Comparison of ENCODE assay signal across 2 cellular contexts in genomic region chr19:51490676-51491075, GRCh38.
TF ChIP-seq lines count a peak whose summit lies in the region.

No MANE protein-coding gene starts in this region.

TF ChIP-seq in WTC11, 78 proteins besides CTCF, POLR2A, EP300 and RAD21 (continued from another document):
- TF ChIP-seq FOXP4 (CRISPR knock-in tag; IDR thresholded peaks at IDR 0.05), result no peak
- TF ChIP-seq ERG (CRISPR knock-in tag; IDR thresholded peaks at IDR 0.05), result no peak
- no peak for TF ChIP-seq CREB1 (CRISPR knock-in tag; IDR thresholded peaks at IDR 0.05)
- TF ChIP-seq PRDM15 (CRISPR knock-in tag; IDR thresholded peaks at IDR 0.05), result no peak
- no peak for TF ChIP-seq ATF1 (CRISPR knock-in tag; IDR thresholded peaks at IDR 0.05)

TF ChIP-seq in SK-N-SH, 30 proteins besides CTCF, POLR2A, EP300 and RAD21 (continued from another document):
- TF ChIP-seq ZBTB33 (IDR thresholded peaks at IDR 0.05; ENCODE audit: borderline replicate concordance, low read depth) (no peak), USF2 (IDR thresholded peaks at IDR 0.05; ENCODE audit: borderline replicate concordance, low read depth, low read length) (no peak), ELF1 (IDR thresholded peaks at IDR 0.05) (no peak), POLR2AphosphoS5 (IDR thresholded peaks at IDR 0.05; ENCODE audit: low read depth, low read length) (no peak), IRF3 (IDR thresholded peaks at IDR 0.05; ENCODE audit: low read depth, low read length) (no peak), PBX3 (IDR thresholded peaks at IDR 0.05) (no peak), SIN3A (IDR thresholded peaks at IDR 0.05; ENCODE audit: borderline replicate concordance, low read depth, low read length) (no peak), JUND (IDR thresholded peaks at IDR 0.05) (no peak), GABPA (IDR thresholded peaks at IDR 0.05; ENCODE audit: low read depth) (no peak)
TF ChIP-seq in SK-N-SH: peak in this region for 0.
